ENCODE assay signal across 1 cellular context in genomic region chr17:76722279-76722678, GRCh38.
TF ChIP-seq lines count a peak whose summit lies in the region.

No MANE protein-coding gene starts in this region.

TF ChIP-seq in K562, 482 proteins besides CTCF, POLR2A, EP300 and RAD21:
- TF ChIP-seq CREB3 (tag; conservative IDR thresholded peaks at IDR 0.05; ENCODE audit: low read depth) = no peak
- peak; percentile 27 for TF ChIP-seq KDM5B (IDR thresholded peaks at IDR 0.05; ENCODE audit: insufficient replicate concordance, low read depth, low read length)
